ENCODE assay signal across 26 cellular contexts in the genomic region with DNA sequence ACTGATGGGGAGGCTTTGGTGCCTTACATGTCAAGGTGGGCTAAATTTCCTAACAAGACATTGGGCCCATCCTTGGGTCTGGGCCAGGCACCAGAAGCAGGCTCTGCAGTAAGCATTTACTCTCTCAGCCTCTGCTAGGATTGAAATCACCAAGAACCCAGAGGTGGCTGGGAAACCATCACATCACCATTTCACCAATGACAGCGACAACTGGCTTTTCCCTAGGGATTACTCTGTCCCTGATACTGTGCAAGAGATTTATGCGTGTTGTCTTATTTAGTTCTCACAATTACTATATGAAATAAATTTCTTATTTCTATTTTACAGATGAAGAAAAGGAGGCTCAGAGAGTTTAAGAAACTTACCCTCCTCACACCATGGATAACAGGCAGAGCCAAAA.
"Had no signal": no experiment of that assay in that cellular context is flagged by ENCODE, and none has a peak within 500 bp of the region (broad histone marks: within the 10 kb centered on the region; RNA-seq: fewer than 3 reads in every experiment).

No MANE protein-coding gene starts in this region.

- ATAC-seq: left colon; left lung; lower lobe of right lung; mucosa of descending colon; natural killer cell; right lobe of liver; stimulated activated naive B cell treated with anti-CD40 and anti-IgM and Interleukin-4, amounts not matched to agents 10 μg/mL and 1 μg/mL and 100 μg/mL, for 72 hours; stimulated activated naive CD8-positive, alpha-beta T cell treated with anti-CD3 and anti-CD28 coated beads, Interleukin-15, Interleukin-2, amounts not matched to agents 100 U/mL and 50 U/mL, for 24 hours had no signal

- H3K9me3 ChIP-seq: left lung, lower lobe of right lung, mucosa of descending colon, right atrium auricular region, right lobe of liver, stomach, testis, thyroid gland, transverse colon, upper lobe of left lung had no signal

- H3K9me3 Mint-ChIP-seq: immature natural killer cell, natural killer cell had no signal

- H3K4me1 Mint-ChIP-seq: immature natural killer cell; naive B cell; natural killer cell; stimulated activated naive B cell treated with anti-CD40 and anti-IgM and Interleukin-4, amounts not matched to agents 10 μg/mL and 1 μg/mL and 100 μg/mL, for 72 hours had no signal

- H3K79me2 ChIP-seq: parathyroid adenoma had no signal

- H3K36me3 ChIP-seq: left lung, lower lobe of right lung, right atrium auricular region, right lobe of liver, stomach, thyroid gland, transverse colon, upper lobe of left lung had no signal

- H3K4me3 ChIP-seq: left lung, lower lobe of right lung, mucosa of descending colon, right atrium auricular region, right lobe of liver, skin epidermis, stomach, testis, thyroid gland, transverse colon, upper lobe of left lung had no signal

- H3K4me3 Mint-ChIP-seq: immature natural killer cell; naive B cell; natural killer cell; stimulated activated naive B cell treated with anti-CD40 and anti-IgM and Interleukin-4, amounts not matched to agents 10 μg/mL and 1 μg/mL and 100 μg/mL, for 72 hours had no signal

- H2AFZ ChIP-seq: parathyroid adenoma had no signal

- DNase-seq: hippocampal formation; immature natural killer cell; kidney; left colon; left lung; lower lobe of right lung; midbrain; mucosa of descending colon; naive B cell; natural killer cell; right lobe of liver; stimulated activated CD4-positive, alpha-beta T cell treated with anti-CD3 and anti-CD28 coated beads, Interleukin-12 subunit alpha, Interleukin-12 subunit beta, amount 100 ng/mL, for 4 hours; stimulated activated CD4-positive, alpha-beta T cell treated with anti-CD3 and anti-CD28 coated beads, Interleukin-15, amount 100 ng/mL, for 24 hours; stimulated activated CD4-positive, alpha-beta T cell treated with anti-CD3 and anti-CD28 coated beads, Interleukin-2, amount 100 ng/mL, for 24 hours; stimulated activated CD4-positive, alpha-beta T cell treated with anti-CD3 and anti-CD28 coated beads, Interleukin-4, amount 100 ng/mL, for 1 hour; stimulated activated naive B cell treated with anti-CD40 and anti-IgM and Interleukin-4, amounts not matched to agents 10 μg/mL and 1 μg/mL and 100 μg/mL, for 72 hours; stimulated activated naive CD8-positive, alpha-beta T cell treated with anti-CD3 and anti-CD28 coated beads, Interleukin-15, Interleukin-2, amounts not matched to agents 100 U/mL and 50 U/mL, for 24 hours; stomach; testis; thyroid gland; transverse colon; upper lobe of left lung had no signal

- H3K9ac ChIP-seq: parathyroid adenoma had no signal

- H3K36me3 Mint-ChIP-seq: immature natural killer cell; naive B cell; natural killer cell; stimulated activated naive B cell treated with anti-CD40 and anti-IgM and Interleukin-4, amounts not matched to agents 10 μg/mL and 1 μg/mL and 100 μg/mL, for 72 hours had no signal

- H3K27ac ChIP-seq: left lung, lower lobe of right lung, parathyroid adenoma, right atrium auricular region, right lobe of liver, stomach, testis, thyroid gland, transverse colon, upper lobe of left lung had no signal

- H3K27me3 ChIP-seq: left lung, right atrium auricular region, right lobe of liver, stomach, testis, thyroid gland, transverse colon, upper lobe of left lung had no signal

- H3K4me1 ChIP-seq: lower lobe of right lung, parathyroid adenoma, right lobe of liver, stomach, thyroid gland, transverse colon, upper lobe of left lung had no signal

- H3K27ac Mint-ChIP-seq: immature natural killer cell; naive B cell; natural killer cell; progenitor cell of endocrine pancreas; stimulated activated naive B cell treated with anti-CD40 and anti-IgM and Interleukin-4, amounts not matched to agents 10 μg/mL and 1 μg/mL and 100 μg/mL, for 72 hours had no signal
